Comparison of ENCODE assay signal across 11 cellular contexts in the genomic region with DNA sequence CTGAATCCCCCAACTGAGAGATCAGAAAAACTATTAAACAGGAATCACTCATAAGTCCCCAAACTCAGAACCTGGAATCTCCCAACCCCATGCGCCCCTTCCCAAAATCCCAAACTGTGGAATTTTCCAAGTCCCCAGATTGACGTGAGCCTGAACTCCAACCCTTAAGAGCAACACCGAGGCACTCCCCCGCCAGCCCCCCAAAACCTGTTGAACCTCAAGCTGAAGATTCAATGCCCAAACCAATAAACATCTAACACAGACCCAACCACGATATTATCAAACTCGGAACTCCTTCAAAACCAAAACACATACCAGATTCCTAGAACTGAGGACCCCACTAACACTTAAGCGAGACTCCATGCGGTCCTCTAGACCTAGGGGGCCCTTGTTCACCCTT. TPM values are rescaled to one million over a fixed set of nuclear protein-coding genes. Genes with fewer than 3 reads are reported as not detected.
DNase-seq lines count a peak whose midpoint lies in the region; ATAC-seq and TF ChIP-seq lines count a peak whose summit lies in the region.
"Had no signal": no experiment of that assay in that cellular context is flagged by ENCODE, and none has a peak within 500 bp of the region (broad histone marks: within the 10 kb centered on the region; RNA-seq: fewer than 3 reads in every experiment).

No MANE protein-coding gene starts in this region.

- intact Hi-C loops in activated CD4-positive, alpha-beta T cell treated with anti-CD3 and anti-CD28 coated beads, Interleukin-2, amount 10 ng/mL, durations not matched to agents 24 days and 14 days (cut with micrococcal nuclease) = no loop called here
- intact Hi-C loops in lower lobe of right lung (cut with DNase I) = no loop called here
- intact Hi-C loops in sigmoid colon (cut with DNase I) = loop anchor here (5.0 kb wide), 1 partner anchor 34 kb away; no protein-coding TSS in a partner anchor

- peaks cover 11% of the 10 kb centered on the region for H3K27me3 Mint-ChIP-seq in activated CD4-positive, alpha-beta T cell treated with anti-CD3 and anti-CD28 coated beads, Interleukin-2, amount 10 ng/mL, durations not matched to agents 24 days and 14 days

- no peak for TF ChIP-seq EP300 in sigmoid colon (IDR thresholded peaks at IDR 0.05)

- H3K27me3 ChIP-seq in lower lobe of right lung (ENCODE audit: low read depth) (peaks cover 10% of the 10 kb centered on the region), sigmoid colon (peaks cover 8 to 39% (median 36%) of the 10 kb centered on the region in 3 donors)
- H3K27me3 ChIP-seq: SJSA1 had no signal

- H3K4me1 Mint-ChIP-seq in activated CD4-positive, alpha-beta T cell treated with anti-CD3 and anti-CD28 coated beads, Interleukin-2, amount 10 ng/mL, durations not matched to agents 24 days and 14 days = peaks cover 15% of the 10 kb centered on the region

- peaks cover 4% of the 10 kb centered on the region for H3K4me1 ChIP-seq in lower lobe of right lung
- no peaks in the 10 kb centered on the region for H3K4me1 ChIP-seq in sigmoid colon
- H3K4me1 ChIP-seq: SJSA1 had no signal

- no peaks in the 10 kb centered on the region for H3K36me3 Mint-ChIP-seq in activated CD4-positive, alpha-beta T cell treated with anti-CD3 and anti-CD28 coated beads, Interleukin-2, amount 10 ng/mL, durations not matched to agents 24 days and 14 days (ENCODE audit: low read depth)

- no peaks in the 10 kb centered on the region for H3K36me3 ChIP-seq in SK-N-MC (ENCODE audit: insufficient read depth, low read length)
- H3K36me3 ChIP-seq in lower lobe of right lung = no peaks in the 10 kb centered on the region
- H3K36me3 ChIP-seq in sigmoid colon = no peaks in the 10 kb centered on the region
- H3K36me3 ChIP-seq: HAP-1, SJSA1 had no signal

- H3K9me3 Mint-ChIP-seq in activated CD4-positive, alpha-beta T cell treated with anti-CD3 and anti-CD28 coated beads, Interleukin-2, amount 10 ng/mL, durations not matched to agents 24 days and 14 days = no peaks in the 10 kb centered on the region

- H3K27ac ChIP-seq in SK-N-MC (peak overlapping the region; percentile 77), lower lobe of right lung (peak overlapping the region; percentile 67), temporal lobe (ENCODE audit: low read depth, low read length) (peak overlapping the region; percentile 47), sigmoid colon (no peak overlapping the region)

- ATAC-seq in lower lobe of right lung = no peak

- H3K27ac Mint-ChIP-seq in activated CD4-positive, alpha-beta T cell treated with anti-CD3 and anti-CD28 coated beads, Interleukin-2, amount 10 ng/mL, durations not matched to agents 24 days and 14 days = no peak overlapping the region

- no peak for TF ChIP-seq POLR2A in sigmoid colon (IDR thresholded peaks at IDR 0.05)

- WGBS in sigmoid colon, 2 donors = 66 to 73% methylated on average over 8 of the region's 8 CpGs

- DNase-seq in activated CD4-positive, alpha-beta T cell treated with anti-CD3 and anti-CD28 coated beads, Interleukin-2, amount 10 ng/mL, durations not matched to agents 24 days and 14 days = no peak
- no peak for DNase-seq in activated CD4-positive, alpha-beta T cell treated with anti-CD3 and anti-CD28 coated beads, Interleukin-2, amount 50 U/mL, for 1 hour
- DNase-seq in SK-N-MC (ENCODE audit: low read depth, low spot score) = no peak
- DNase-seq in lower lobe of right lung = no peak
- no peak for DNase-seq in sigmoid colon
- no peak for DNase-seq in NCI-H1694 (lab: John Stamatoyannopoulos, UW)
- DNase-seq in nucleus accumbens (lab: John Stamatoyannopoulos, UW) = no peak

- peak overlapping the region; percentile 70 for H3K4me3 Mint-ChIP-seq in activated CD4-positive, alpha-beta T cell treated with anti-CD3 and anti-CD28 coated beads, Interleukin-2, amount 10 ng/mL, durations not matched to agents 24 days and 14 days

- no peak overlapping the region for H3K9ac ChIP-seq in SK-N-MC (ENCODE audit: insufficient read length)

- TF ChIP-seq CTCF in lower lobe of right lung (IDR thresholded peaks at IDR 0.05) (no peak), sigmoid colon (IDR thresholded peaks at IDR 0.05) (no peak)

- H3K9me3 ChIP-seq in SK-N-MC (ENCODE audit: low read depth, low read length) (no peaks in the 10 kb centered on the region), lower lobe of right lung (no peaks in the 10 kb centered on the region), sigmoid colon (no peaks in the 10 kb centered on the region)
- H3K9me3 ChIP-seq: HAP-1, SJSA1 had no signal

- no peak overlapping the region for H3K4me3 ChIP-seq in SK-N-MC
- no peak overlapping the region for H3K4me3 ChIP-seq in lower lobe of right lung
- no peak overlapping the region for H3K4me3 ChIP-seq in sigmoid colon
- H3K4me3 ChIP-seq: HAP-1 had no signal

RNA-seq across cellular contexts. Expression of a gene that starts 0.6 kb away (rescaled TPM):
- 0.21 TPM in 1 of 2 replicates, not detected in the other for total RNA-seq in activated CD4-positive, alpha-beta T cell treated with anti-CD3 and anti-CD28 coated beads, Interleukin-2, amount 10 ng/mL, durations not matched to agents 24 days and 14 days
- 2.9 TPM for total RNA-seq in lower lobe of right lung
- total RNA-seq in temporal lobe = not detected
- not detected for total RNA-seq in sigmoid colon
- polyA plus RNA-seq in sigmoid colon = 1 to 10 TPM in 1 of 3 donors, under 1 TPM in 1, not detected in 1; 0.15 to 1.8 TPM
- total RNA-seq: renal cortical epithelial cell, SJSA1 had no signal

RNA-seq across cellular contexts. Expression of a gene that starts 5.7 kb away (rescaled TPM):
- total RNA-seq in activated CD4-positive, alpha-beta T cell treated with anti-CD3 and anti-CD28 coated beads, Interleukin-2, amount 10 ng/mL, durations not matched to agents 24 days and 14 days = 0.71 and 0.82 TPM in 2 replicates
- 33.4 TPM for total RNA-seq in lower lobe of right lung
- total RNA-seq in temporal lobe = 3.9 TPM
- 10 to 100 TPM in 2 of 4 donors, 1 to 10 TPM in 2; 4.9 to 11.4 (median 10.5) TPM for total RNA-seq in sigmoid colon
- polyA plus RNA-seq in sigmoid colon = 1 to 10 TPM in 2 of 3 donors, under 1 TPM in 1; 0.69 to 6.0 (median 5.0) TPM

RNA-seq across cellular contexts. Expression of a gene that starts 6.3 kb away (rescaled TPM):
- 0.23 and 0.26 TPM in 2 replicates for total RNA-seq in activated CD4-positive, alpha-beta T cell treated with anti-CD3 and anti-CD28 coated beads, Interleukin-2, amount 10 ng/mL, durations not matched to agents 24 days and 14 days
- 13.2 TPM for total RNA-seq in lower lobe of right lung
- total RNA-seq in temporal lobe = 0.49 TPM
- under 1 TPM in 3 of 4 donors, not detected in 1; 0.41 to 0.71 (median 0.49) TPM for total RNA-seq in sigmoid colon
- polyA plus RNA-seq in sigmoid colon = under 1 TPM in 2 of 3 donors, not detected in 1; under 0.01 to 0.80 TPM
- total RNA-seq: SJSA1 had no signal

RNA-seq across cellular contexts. Expression of a gene that starts 9.2 kb away (rescaled TPM):
- total RNA-seq in activated CD4-positive, alpha-beta T cell treated with anti-CD3 and anti-CD28 coated beads, Interleukin-2, amount 10 ng/mL, durations not matched to agents 24 days and 14 days = not detected in 2 replicates
- total RNA-seq in lower lobe of right lung = not detected
- total RNA-seq in temporal lobe = not detected
- not detected for total RNA-seq in sigmoid colon
- polyA plus RNA-seq in sigmoid colon = not detected
- total RNA-seq: renal cortical epithelial cell, SJSA1 had no signal

RNA-seq across cellular contexts. Expression of a gene that starts 26.6 kb away (rescaled TPM):
- total RNA-seq in activated CD4-positive, alpha-beta T cell treated with anti-CD3 and anti-CD28 coated beads, Interleukin-2, amount 10 ng/mL, durations not matched to agents 24 days and 14 days = 1.2 and 1.4 TPM in 2 replicates
- total RNA-seq in lower lobe of right lung (1.5 TPM), temporal lobe (0.74 TPM), sigmoid colon (1 to 10 TPM in 1 of 4 donors, under 1 TPM in 3; 0.82 to 1.8 (median 0.89) TPM)
- 1 to 10 TPM in 1 of 3 donors, under 1 TPM in 1, not detected in 1; 0.69 to 1.0 TPM for polyA plus RNA-seq in sigmoid colon

Comparison
In these comparisons a context has a peak if more than half of its experiments do, and no peak if none do; other contexts are left out.
1. H3K27ac ChIP-seq: peak in SK-N-MC (single experiment), lower lobe of right lung (single experiment) and temporal lobe (single experiment); none in sigmoid colon (0 of 4).